Comparison of ENCODE assay signal across 9 cellular contexts in genomic region chr4:2497931-2498330, GRCh38.
A peak's percentile ranks its signal among the peaks of the same experiment; 100 is the strongest.
DNase-seq lines count a peak whose midpoint lies in the region; ATAC-seq lines count a peak whose summit lies in the region.
"Had no signal": no experiment of that assay in that cellular context is flagged by ENCODE, and none has a peak within 500 bp of the region (broad histone marks: within the 10 kb centered on the region; RNA-seq: fewer than 3 reads in every experiment).

No MANE protein-coding gene starts in this region.

- DNase-seq in memory B cell (ENCODE audit: low spot score in 2 of 2), result peak; percentile 24 to 67
- DNase-seq in kidney tubule cell (ENCODE audit: low spot score), result no peak
- DNase-seq in activated gamma-delta T cell treated with Interleukin-2 at 50 U/mL for 16 hours, result no peak
- no peak for DNase-seq in NCI-H2081 treated with DMSO at 0.1 percent for 48 hours (lab: John Stamatoyannopoulos, UW)
- DNase-seq in NCI-H446 treated with DMSO at 0.1 percent for 48 hours (lab: John Stamatoyannopoulos, UW), result no peak

- ATAC-seq in GM18861 (IDR thresholded peaks at IDR 0.05; ENCODE audit: unreplicated experiment), result peak; percentile 90
- ATAC-seq in GM21529 (IDR thresholded peaks at IDR 0.05; ENCODE audit: unreplicated experiment), result peak; percentile 93
- peak; percentile 87 for ATAC-seq in HG03439 (IDR thresholded peaks at IDR 0.05; ENCODE audit: unreplicated experiment)
- ATAC-seq in memory B cell (ENCODE audit: low read depth), result peak; percentile 98

- H3K4me1 Mint-ChIP-seq in memory B cell, result peaks cover 21% of the 10 kb centered on the region

- peaks cover 12% of the 10 kb centered on the region for H3K36me3 Mint-ChIP-seq in memory B cell

- H3K27me3 Mint-ChIP-seq in memory B cell, result no peaks in the 10 kb centered on the region
- H3K27me3 Mint-ChIP-seq: activated naive CD8-positive, alpha-beta T cell had no signal

- peak overlapping the region; percentile 75 for H3K27ac Mint-ChIP-seq in memory B cell
- H3K27ac Mint-ChIP-seq: activated naive CD8-positive, alpha-beta T cell had no signal

- H3K4me3 Mint-ChIP-seq in memory B cell, result peak overlapping the region; percentile 28
- H3K4me3 Mint-ChIP-seq: activated naive CD8-positive, alpha-beta T cell had no signal

- no peaks in the 10 kb centered on the region for H3K9me3 Mint-ChIP-seq in memory B cell

Comparison
In these comparisons a context has a peak if more than half of its experiments do, and no peak if none do; other contexts are left out.
1. DNase-seq: peak in memory B cell (2 of 2); none in kidney tubule cell (single experiment), activated gamma-delta T cell treated with Interleukin-2 at 50 U/mL for 16 hours (single experiment), NCI-H2081 treated with DMSO at 0.1 percent for 48 hours (single experiment) and NCI-H446 treated with DMSO at 0.1 percent for 48 hours (single experiment).
2. Peak in every context shown above with its lines, with median percentiles within 50 percentile points of each other: ATAC-seq.